22 cellular contexts compared by ENCODE assay signal in genomic region chr2:30288576-30288975, GRCh38. TPM values are rescaled to one million over a fixed set of nuclear protein-coding genes. Genes with fewer than 3 reads are reported as not detected.
DNase-seq lines count a peak whose midpoint lies in the region; ATAC-seq and TF ChIP-seq lines count a peak whose summit lies in the region.
"Had no signal": no experiment of that assay in that cellular context is flagged by ENCODE, and none has a peak within 500 bp of the region (broad histone marks: within the 10 kb centered on the region; RNA-seq: fewer than 3 reads in every experiment).

No MANE protein-coding gene starts in this region.

- peak overlapping the region in 1 of 2 experiments; percentile 30; a peak in 1 of 5 replicates for H3K4me3 Mint-ChIP-seq in H9
- no peak overlapping the region for H3K4me3 Mint-ChIP-seq in activated naive CD8-positive, alpha-beta T cell treated with anti-CD3 and anti-CD28 coated beads, Interleukin-2, amount 10 ng/mL, durations not matched to agents 7 days and 5 days
- no peak overlapping the region for H3K4me3 Mint-ChIP-seq in mesothelial cell of epicardium

- POLR2A ChIA-PET in activated naive CD8-positive, alpha-beta T cell treated with anti-CD3 and anti-CD28 coated beads, Interleukin-2, amount 10 ng/mL, durations not matched to agents 7 days and 5 days (lab: Charles Lee), result interaction anchor here (1.0 kb wide), 1 partner anchor 124 kb away, joined by 3 read pairs; no protein-coding TSS in a partner anchor

- TF ChIP-seq CTCF in H9 (conservative IDR thresholded peaks at IDR 0.05) (no peak), mesothelial cell of epicardium (IDR thresholded peaks at IDR 0.05; ENCODE audit: unreplicated experiment) (no peak)

- no peaks in the 10 kb centered on the region for H3K23me2 ChIP-seq in H9 (ENCODE audit: insufficient read length, low read depth, low read length, poor library complexity, severe bottlenecking)

- H3K9me3 Mint-ChIP-seq in H9, result 0 out of 5 replicates have a peak, but pooled peaks cover 0 to 2% of the 10 kb centered on the region in 2 experiments
- H3K9me3 Mint-ChIP-seq in activated naive CD8-positive, alpha-beta T cell treated with anti-CD3 and anti-CD28 coated beads, Interleukin-2, amount 10 ng/mL, durations not matched to agents 7 days and 5 days, result peaks cover 1% of the 10 kb centered on the region
- H3K9me3 Mint-ChIP-seq in mesothelial cell of epicardium, result no peaks in the 10 kb centered on the region
- H3K9me3 Mint-ChIP-seq: T-helper 2 cell treated with Interferon-gamma antibody and Interleukin-4, amounts not matched to agents 5 μg/mL and 100 μg/mL, for 36 hours had no signal

- H3K9me3 ChIP-seq in H9 (ENCODE audit: control insufficient read depth, low read depth, low read length), result no peaks in the 10 kb centered on the region
- H3K9me3 ChIP-seq: Caco-2, right atrium auricular region, upper lobe of right lung had no signal

- H3K4ac ChIP-seq in H9 (ENCODE audit: low read depth, low read length), result no peak overlapping the region

- H3K79me1 ChIP-seq in H9 (ENCODE audit: insufficient read depth, low read depth, low read length, poor library complexity, severe bottlenecking), result no peaks in the 10 kb centered on the region

- no peak overlapping the region for H2BK20ac ChIP-seq in H9 (ENCODE audit: low read depth, low read length, poor library complexity, severe bottlenecking)

- H3K23ac ChIP-seq in H9 (ENCODE audit: insufficient read length, low read depth, low read length), result no peak overlapping the region

- H3K36me3 Mint-ChIP-seq in H9 (ENCODE audit: insufficient read depth in 1 of 3, low read depth in 3 of 3) (peaks cover 0 to 2% (median 0%) of the 10 kb centered on the region in 3 experiments; a peak in 1 of 7 replicates), mesothelial cell of epicardium (no peaks in the 10 kb centered on the region)
- H3K36me3 Mint-ChIP-seq in activated naive CD8-positive, alpha-beta T cell treated with anti-CD3 and anti-CD28 coated beads, Interleukin-2, amount 10 ng/mL, durations not matched to agents 7 days and 5 days, result peaks cover 1% of the 10 kb centered on the region

- peak overlapping the region; percentile 21 for H3K4me2 ChIP-seq in H9 (ENCODE audit: insufficient read depth, insufficient read length, low read length)
- H3K4me2 ChIP-seq: KMS-11 had no signal

- H2AFZ ChIP-seq in H9 (ENCODE audit: low read length), result no peak overlapping the region

- no peak overlapping the region for H2BK12ac ChIP-seq in H9 (ENCODE audit: insufficient read length, low read depth, low read length)

- H4K8ac ChIP-seq in H9 (replicated peaks; ENCODE audit: insufficient read length, low read depth, low read length), result no peak overlapping the region

- no peak overlapping the region for H4K5ac ChIP-seq in H9 (ENCODE audit: insufficient read length, low read depth, low read length)

- no peak overlapping the region for H3K56ac ChIP-seq in H9 (ENCODE audit: insufficient read length, low read depth, low read length)

- H3K27ac Mint-ChIP-seq in H9 (peak overlapping the region; percentile 43 to 96 (median 71); a peak in 3 of 7 replicates), mesothelial cell of epicardium (peak overlapping the region; percentile 72)
- peak overlapping the region; percentile 52 for H3K27ac Mint-ChIP-seq in activated naive CD8-positive, alpha-beta T cell treated with anti-CD3 and anti-CD28 coated beads, Interleukin-2, amount 10 ng/mL, durations not matched to agents 7 days and 5 days

- H3K27me3 ChIP-seq in H9 (ENCODE audit: insufficient read depth, low read length), result no peaks in the 10 kb centered on the region
- H3K27me3 ChIP-seq: right atrium auricular region, upper lobe of right lung had no signal

- H3K14ac ChIP-seq in H9 (ENCODE audit: insufficient read depth, low read length), result no peak overlapping the region

- no peak for ATAC-seq in activated naive CD8-positive, alpha-beta T cell treated with anti-CD3 and anti-CD28 coated beads, Interleukin-2, amount 10 ng/mL, durations not matched to agents 7 days and 5 days (ENCODE audit: low read depth)
- ATAC-seq: PC-3, upper lobe of right lung had no signal

- no peak overlapping the region for H2BK15ac ChIP-seq in H9 (ENCODE audit: low read depth, low read length)

- no CpG with 5 or more reads among the region's 1 CpG for WGBS in H9 (ENCODE audit: extremely low coverage, insufficient read length, low lambda C conversion rate)

- no peak overlapping the region for H4K91ac ChIP-seq in H9 (ENCODE audit: insufficient read length, low read depth, low read length)

- H3K27ac ChIP-seq in H9 (ENCODE audit: insufficient read length, low read depth, low read length), result no peak overlapping the region
- H3K27ac ChIP-seq in substantia nigra (ENCODE audit: low read depth, low read length, poor library complexity, severe bottlenecking), result no peak overlapping the region
- H3K27ac ChIP-seq: KMS-11, right atrium auricular region, upper lobe of right lung had no signal

- H3K27me3 Mint-ChIP-seq in H9 (ENCODE audit: low read depth) (no peaks in the 10 kb centered on the region), mesothelial cell of epicardium (ENCODE audit: low read depth) (no peaks in the 10 kb centered on the region)
- no peaks in the 10 kb centered on the region for H3K27me3 Mint-ChIP-seq in activated naive CD8-positive, alpha-beta T cell treated with anti-CD3 and anti-CD28 coated beads, Interleukin-2, amount 10 ng/mL, durations not matched to agents 7 days and 5 days

- H4K20me1 ChIP-seq in H9 (ENCODE audit: control insufficient read depth, insufficient read depth, insufficient read length), result no peaks in the 10 kb centered on the region

- H3K9ac ChIP-seq in H9 (ENCODE audit: extremely low read depth, insufficient read length, low read length), result no peak overlapping the region
- H3K9ac ChIP-seq: KMS-11 had no signal

- DNase-seq in AG20443 (ENCODE audit: low spot score), result peak; percentile 36
- no peak for DNase-seq in H9
- DNase-seq in activated naive CD8-positive, alpha-beta T cell treated with anti-CD3 and anti-CD28 coated beads, Interleukin-2, amount 10 ng/mL, durations not matched to agents 7 days and 5 days, result no peak
- no peak for DNase-seq in mesothelial cell of epicardium (ENCODE audit: low spot score in 2 of 2, unreplicated experiment in 2 of 2)
- DNase-seq in NCI-H1417 treated with DMSO at 0.1 percent for 48 hours (lab: John Stamatoyannopoulos, UW), result no peak
- no peak for DNase-seq in activated CD4-positive, CD25-positive, alpha-beta regulatory T cell treated with anti-CD3 and anti-CD28 coated beads, Interleukin-2, amount 50 U/mL, for 72 hours
- no peak for DNase-seq in T-helper 1 cell
- DNase-seq in substantia nigra (lab: John Stamatoyannopoulos, UW), result no peak
- DNase-seq: activated CD4-positive, alpha-beta T cell treated with anti-CD3 and anti-CD28 coated beads for 1 hour; activated effector memory CD4-positive, alpha-beta T cell treated with anti-CD3 and anti-CD28 coated beads, Interleukin-2, amount 50 U/mL, for 16 hours; aorta; Caco-2; hippocampal formation; NCI-H1092 treated with DMSO at 0.1 percent for 48 hours; NCI-H526; nucleus accumbens; PC-3; stimulated activated naive CD8-positive, alpha-beta T cell treated with anti-CD3 and anti-CD28 coated beads, Interleukin-15, Interleukin-2, amounts not matched to agents 100 U/mL and 50 U/mL, for 24 hours; upper lobe of right lung had no signal

- no peak overlapping the region for H2BK5ac ChIP-seq in H9 (ENCODE audit: insufficient read length, low read length)

- no peak overlapping the region for H3K18ac ChIP-seq in H9 (ENCODE audit: insufficient read length, low read depth, low read length)

- H3K79me2 ChIP-seq in H9 (ENCODE audit: insufficient read depth, low read length), result no peaks in the 10 kb centered on the region

- no peak overlapping the region for H3T11ph ChIP-seq in H9 (ENCODE audit: low read length)

- H3K4me1 Mint-ChIP-seq in H9 (peaks cover 42 to 53% of the 10 kb centered on the region in 2 experiments), mesothelial cell of epicardium (peaks cover 33% of the 10 kb centered on the region)
- H3K4me1 Mint-ChIP-seq in activated naive CD8-positive, alpha-beta T cell treated with anti-CD3 and anti-CD28 coated beads, Interleukin-2, amount 10 ng/mL, durations not matched to agents 7 days and 5 days, result peaks cover 28% of the 10 kb centered on the region

- H2BK120ac ChIP-seq in H9 (ENCODE audit: low read depth, low read length, poor library complexity, severe bottlenecking), result no peak overlapping the region

- no peak overlapping the region for H2AK5ac ChIP-seq in H9 (ENCODE audit: insufficient read length, low read length)

- peaks cover 22% of the 10 kb centered on the region; the same call in 1 of the 2 replicates for H3K4me1 ChIP-seq in H9 (ENCODE audit: insufficient read depth, low read length)
- H3K4me1 ChIP-seq: Caco-2 had no signal

RNA-seq across cellular contexts. Expression of gene LBH, which starts 57.2 kb away (rescaled TPM):
- 51.6 and 53.0 TPM in 2 replicates for total RNA-seq in H9 (2021)
- 100 to 1,000 TPM; 169 to 186 TPM for total RNA-seq in activated naive CD8-positive, alpha-beta T cell treated with anti-CD3 and anti-CD28 coated beads, Interleukin-2, amount 10 ng/mL, durations not matched to agents 7 days and 5 days
- total RNA-seq in mesothelial cell of epicardium, result 41.0 to 48.8 TPM (median 44.5 TPM) in 3 replicates
